Comparison of ENCODE assay signal across 1 cellular context in the genomic region with DNA sequence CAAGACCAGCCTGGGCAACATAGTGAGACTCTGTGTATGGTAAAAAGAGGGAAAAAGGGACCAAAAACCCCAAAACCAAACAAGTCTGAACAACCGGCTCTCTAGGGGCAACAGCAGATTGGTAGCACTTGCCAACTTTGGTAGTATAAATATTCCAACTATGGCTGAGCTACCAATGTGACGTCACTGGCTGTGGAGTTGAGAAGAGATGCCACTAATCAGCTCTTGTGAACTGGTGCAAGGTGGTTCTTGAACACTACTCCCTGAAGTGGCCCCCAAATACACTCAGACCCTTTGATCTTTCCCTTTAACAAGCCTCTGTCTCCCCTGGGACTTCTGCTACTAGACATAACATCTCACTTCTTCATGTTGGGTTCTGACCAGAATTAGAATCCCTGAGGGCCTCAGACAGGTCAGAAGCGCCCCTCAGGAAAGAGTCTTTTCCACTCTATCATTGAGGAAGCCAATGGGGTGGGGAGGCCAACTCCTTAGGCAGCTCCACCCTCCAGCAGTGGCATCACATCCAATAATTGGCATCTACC.
A peak's percentile ranks its signal among the peaks of the same experiment; 100 is the strongest.
TF ChIP-seq lines count a peak whose summit lies in the region.

No MANE protein-coding gene starts in this region.

TF ChIP-seq in K562, 482 proteins besides CTCF, POLR2A, EP300 and RAD21:
- TF ChIP-seq ZEB2 (IDR thresholded peaks at IDR 0.05) (no peak), ATF1 (CRISPR knock-in tag; IDR thresholded peaks at IDR 0.05) (no peak), ATF1 (tag; IDR thresholded peaks at IDR 0.05) (peak; percentile 47; the same call in 1 of the 2 replicates)
TF ChIP-seq in K562: peak in this region for 1.
